Comparison of ENCODE assay signal across 8 cellular contexts in the genomic region with DNA sequence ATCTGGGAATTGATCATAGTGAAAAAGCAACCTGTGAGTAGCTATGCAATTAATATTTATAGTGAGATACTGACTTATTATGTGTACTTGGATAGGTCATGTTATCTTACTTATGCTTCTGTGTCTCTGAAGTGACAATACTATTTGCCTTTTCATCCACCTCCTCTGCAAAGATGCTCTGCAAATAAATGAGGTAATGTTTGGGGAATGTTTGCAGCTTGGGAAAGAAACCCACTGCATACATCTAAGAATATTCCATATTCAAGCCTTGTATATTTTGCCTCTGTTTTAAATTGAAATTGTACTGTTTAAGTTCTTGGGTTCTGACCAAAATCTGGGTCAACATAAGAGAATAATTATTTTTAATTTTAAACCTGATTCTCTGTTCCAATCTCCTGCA.
DNase-seq lines count a peak whose midpoint lies in the region; FAIRE-seq and TF ChIP-seq lines count a peak whose summit lies in the region.

No MANE protein-coding gene starts in this region.

- TF ChIP-seq CTCF in H1 (IDR thresholded peaks at IDR 0.05; ENCODE audit: control extremely low read depth in 1 of 3, insufficient read depth in 1 of 3, low read depth in 1 of 3, low read length in 3 of 3) (no peak), parathyroid adenoma (IDR thresholded peaks at IDR 0.05) (no peak), prostate gland (IDR thresholded peaks at IDR 0.05) (no peak)

- H3K56ac ChIP-seq in H1 (replicated peaks; ENCODE audit: insufficient read length, low read depth, low read length) = no peak overlapping the region

- H2AFZ ChIP-seq in H1 (ENCODE audit: low read length) (no peak overlapping the region), parathyroid adenoma (no peak overlapping the region)

- peaks cover 7% of the 10 kb centered on the region; the same call in 1 of the 2 replicates for H3K23me2 ChIP-seq in H1 (ENCODE audit: low read depth, low read length)

- no peak overlapping the region for H3K4ac ChIP-seq in H1 (replicated peaks; ENCODE audit: insufficient read length, low read depth, low read length)

- no peak overlapping the region for H4K91ac ChIP-seq in H1 (replicated peaks; ENCODE audit: insufficient read length, low read length)

- H3K27me3 ChIP-seq in H1 (replicated peaks in 1 of 4; ENCODE audit: control insufficient read depth in 3 of 4, extremely low read depth in 1 of 4, insufficient read depth in 3 of 4, low read length in 3 of 4) (no peaks in the 10 kb centered on the region), parathyroid adenoma (ENCODE audit: control insufficient read depth, insufficient read depth, low read length) (no peaks in the 10 kb centered on the region), prostate gland (replicated peaks; ENCODE audit: insufficient read depth) (no peaks in the 10 kb centered on the region)

- H4K20me1 ChIP-seq in H1 (replicated peaks in 1 of 2; ENCODE audit: control insufficient read depth in 1 of 2, insufficient read depth in 2 of 2, low read length in 2 of 2) = no peaks in the 10 kb centered on the region

- no peak overlapping the region for H2BK15ac ChIP-seq in H1 (ENCODE audit: low read length)

- no peak for FAIRE-seq in H1 (lab: Jason Lieb, UNC)

- H3K9me3 ChIP-seq in H1 (ENCODE audit: insufficient read depth in 2 of 2, low read depth in 1 of 2, low read length in 1 of 2) (no peaks in the 10 kb centered on the region), parathyroid adenoma (ENCODE audit: control insufficient read depth, low read length) (no peaks in the 10 kb centered on the region), prostate gland (no peaks in the 10 kb centered on the region)

- H3K4me2 ChIP-seq in H1 (ENCODE audit: insufficient read depth in 1 of 2, low read depth in 2 of 2, low read length in 2 of 2) = peak overlapping the region; percentile 85 to 93
- H3K4me2 ChIP-seq in parathyroid adenoma (ENCODE audit: low read length) = peak overlapping the region; percentile 60

- POLR2A ChIA-PET in H1 (lab: Charles Lee; ENCODE audit: partially characterized antibody) = no interaction called here

- H3K79me2 ChIP-seq in H1 (ENCODE audit: control insufficient read depth in 1 of 2, insufficient read depth in 2 of 2, low read length in 2 of 2) = peaks cover 0 to 28% of the 10 kb centered on the region in 2 experiments; a peak in 3 of 4 replicates
- H3K79me2 ChIP-seq in parathyroid adenoma = no peaks in the 10 kb centered on the region

- no peaks in the 10 kb centered on the region for H3K79me1 ChIP-seq in H1 (ENCODE audit: low read depth, low read length)

- H3K27ac ChIP-seq in H1 (ENCODE audit: low read depth, low read length) (no peak overlapping the region), parathyroid adenoma (no peak overlapping the region), prostate gland (no peak overlapping the region)

- no peak for TF ChIP-seq RAD21 in H1 (IDR thresholded peaks at IDR 0.05 in 1 of 2, conservative IDR thresholded peaks at IDR 0.05 in 1 of 2; ENCODE audit: low read depth in 2 of 2, low read length in 2 of 2)

- H3K9ac ChIP-seq in H1 (replicated peaks in 1 of 4; ENCODE audit: extremely low read depth in 1 of 4, low read depth in 3 of 4, low read length in 3 of 4) = no peak overlapping the region
- no peak overlapping the region for H3K9ac ChIP-seq in parathyroid adenoma

- no peak overlapping the region for H2BK5ac ChIP-seq in H1 (ENCODE audit: low read depth, low read length)

- no peak overlapping the region for H4K5ac ChIP-seq in H1 (ENCODE audit: insufficient read length, low read depth, low read length)

- TF ChIP-seq POLR2A in H1 (IDR thresholded peaks at IDR 0.05; ENCODE audit: control extremely low read depth in 1 of 2, low read depth in 2 of 2, low read length in 2 of 2) = no peak
- TF ChIP-seq POLR2A in prostate gland (IDR thresholded peaks at IDR 0.05) = no peak

- TF ChIP-seq EP300 in H1 (IDR thresholded peaks at IDR 0.05; ENCODE audit: borderline replicate concordance in 1 of 2, low read depth in 2 of 2, low read length in 2 of 2) = no peak

- peaks cover 0 to 16% (median 7%) of the 10 kb centered on the region in 4 experiments; a peak in 4 of 7 replicates for H3K4me1 ChIP-seq in H1 (replicated peaks in 1 of 4; ENCODE audit: control insufficient read depth in 3 of 4, insufficient read depth in 4 of 4, low read length in 3 of 4)
- no peaks in the 10 kb centered on the region for H3K4me1 ChIP-seq in parathyroid adenoma
- H3K4me1 ChIP-seq in prostate gland (replicated peaks) = no peaks in the 10 kb centered on the region

- CTCF ChIA-PET in H1 (lab: Charles Lee; ENCODE audit: partially characterized antibody) = interaction anchor here (1.6 kb wide), 1 partner anchor 38 kb away, joined by 3 read pairs; no protein-coding TSS in a partner anchor

- no peak overlapping the region for H2BK20ac ChIP-seq in H1 (ENCODE audit: low read length)

- no peak overlapping the region for H4K8ac ChIP-seq in H1 (ENCODE audit: extremely low read depth, insufficient read depth, low read length)

- H3K23ac ChIP-seq in H1 (ENCODE audit: insufficient read length) = no peak overlapping the region

- H2AK5ac ChIP-seq in H1 (ENCODE audit: low read depth, low read length) = no peak overlapping the region

- H3K14ac ChIP-seq in H1 (ENCODE audit: insufficient read length) = no peak overlapping the region

- H3K4me3 ChIP-seq in H1 (ENCODE audit: extremely low read depth in 1 of 4, insufficient read depth in 2 of 4, low read depth in 3 of 4, low read length in 4 of 4) (peak overlapping the region; percentile 64 to 96 (median 69); a peak in 7 of 8 replicates), parathyroid adenoma (ENCODE audit: low read depth, low read length) (peak overlapping the region; percentile 42), prostate gland (peak overlapping the region in 1 of 2 donors; percentile 39)

- no peaks in the 10 kb centered on the region for H3K36me3 ChIP-seq in H1 (ENCODE audit: control insufficient read depth in 2 of 4, insufficient read depth in 4 of 4, low read length in 3 of 4)
- no peaks in the 10 kb centered on the region for H3K36me3 ChIP-seq in parathyroid adenoma (ENCODE audit: control insufficient read depth, insufficient read depth, low read length)
- H3K36me3 ChIP-seq in prostate gland = no peaks in the 10 kb centered on the region

- no peak overlapping the region for H3K18ac ChIP-seq in H1 (ENCODE audit: extremely low read depth, low read length)

- intact Hi-C loops in prostate gland (cut with DNase I) = loop anchor here (5.0 to 10.0 kb wide), 3 partner anchors 100 to 295 kb away; no protein-coding TSS in a partner anchor

- H2BK120ac ChIP-seq in H1 (replicated peaks; ENCODE audit: low read depth, low read length) = no peak overlapping the region

- H2BK12ac ChIP-seq in H1 (ENCODE audit: low read depth, low read length) = no peak overlapping the region

- DNase-seq in EL (peak; percentile 2), NCI-H2171 (lab: John Stamatoyannopoulos, UW) (peak; percentile 3), H1 (ENCODE audit: low read depth in 1 of 2, low spot score in 2 of 2) (no peak), NCI-H2107 treated with DMSO at 0.1 percent for 48 hours (lab: John Stamatoyannopoulos, UW; ENCODE audit: unreplicated experiment) (no peak), prostate gland (ENCODE audit: low spot score) (no peak), cerebellar cortex (ENCODE audit: low spot score) (no peak), NCI-H526 (lab: John Stamatoyannopoulos, UW) (no peak)

TF ChIP-seq in H1, 55 proteins besides CTCF, POLR2A, EP300 and RAD21:
- TF ChIP-seq, protein P1, sequence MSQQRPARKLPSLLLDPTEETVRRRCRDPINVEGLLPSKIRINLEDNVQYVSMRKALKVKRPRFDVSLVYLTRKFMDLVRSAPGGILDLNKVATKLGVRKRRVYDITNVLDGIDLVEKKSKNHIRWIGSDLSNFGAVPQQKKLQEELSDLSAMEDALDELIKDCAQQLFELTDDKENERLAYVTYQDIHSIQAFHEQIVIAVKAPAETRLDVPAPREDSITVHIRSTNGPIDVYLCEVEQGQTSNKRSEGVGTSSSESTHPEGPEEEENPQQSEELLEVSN (IDR thresholded peaks at IDR 0.05) = no peak
- no peak for TF ChIP-seq BACH1 (IDR thresholded peaks at IDR 0.05; ENCODE audit: low read length)
- TF ChIP-seq JUN (IDR thresholded peaks at IDR 0.05; ENCODE audit: low read depth, low read length) = peak; percentile 46; the same call in 1 of the 2 replicates
- TF ChIP-seq, protein P2, sequence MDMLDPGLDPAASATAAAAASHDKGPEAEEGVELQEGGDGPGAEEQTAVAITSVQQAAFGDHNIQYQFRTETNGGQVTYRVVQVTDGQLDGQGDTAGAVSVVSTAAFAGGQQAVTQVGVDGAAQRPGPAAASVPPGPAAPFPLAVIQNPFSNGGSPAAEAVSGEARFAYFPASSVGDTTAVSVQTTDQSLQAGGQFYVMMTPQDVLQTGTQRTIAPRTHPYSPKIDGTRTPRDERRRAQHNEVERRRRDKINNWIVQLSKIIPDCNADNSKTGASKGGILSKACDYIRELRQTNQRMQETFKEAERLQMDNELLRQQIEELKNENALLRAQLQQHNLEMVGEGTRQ (IDR thresholded peaks at IDR 0.05; ENCODE audit: low read length) = no peak

Comparison
In these comparisons a context has a peak if more than half of its experiments do, and no peak if none do; other contexts are left out.
1. DNase-seq: peak in EL (single experiment) and NCI-H2171 (single experiment); none in H1 (0 of 2), NCI-H2107 treated with DMSO at 0.1 percent for 48 hours (single experiment), prostate gland (single experiment), cerebellar cortex (single experiment) and NCI-H526 (0 of 2).